ENCODE assay signal across 1 cellular context in the genomic region with DNA sequence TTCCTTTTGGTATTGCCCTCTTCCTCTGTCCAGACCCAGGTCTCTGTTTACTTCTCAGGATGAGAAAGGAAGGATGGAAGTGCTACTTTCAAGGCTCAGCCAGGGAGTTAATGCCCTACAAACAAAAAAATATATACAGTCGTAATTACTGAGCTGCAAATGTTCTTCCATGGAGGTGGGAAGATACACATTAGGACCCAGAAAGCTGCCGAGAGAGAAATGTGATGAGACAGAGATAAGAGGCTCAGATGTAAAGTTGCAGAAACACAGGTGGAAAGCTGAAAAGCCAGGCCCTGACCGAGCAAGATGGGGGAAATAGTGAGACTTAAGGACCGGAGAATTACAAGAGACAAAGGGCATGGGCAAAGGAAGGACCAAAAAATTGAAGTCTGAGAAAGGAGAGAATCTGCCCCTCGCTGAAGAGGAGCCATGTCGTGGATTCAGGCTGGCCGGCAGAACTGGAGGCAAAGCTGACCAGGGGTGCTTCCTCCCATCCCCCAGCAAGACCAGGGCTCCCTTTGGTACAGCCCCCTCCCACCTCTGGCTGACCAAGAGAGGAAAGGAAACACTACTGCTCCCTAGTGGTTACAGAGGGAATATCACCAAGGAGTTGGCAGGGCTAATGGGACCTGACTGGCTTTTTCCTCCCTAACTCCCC.
TF ChIP-seq lines count a peak whose summit lies in the region.

No MANE protein-coding gene starts in this region.

TF ChIP-seq in IMR-90, 13 proteins besides CTCF, POLR2A, EP300 and RAD21:
- TF ChIP-seq MAZ (IDR thresholded peaks at IDR 0.05; ENCODE audit: borderline replicate concordance, low read depth, low read length) = peak; percentile 51; the same call in 1 of the 2 replicates
- TF ChIP-seq BHLHE40 (IDR thresholded peaks at IDR 0.05; ENCODE audit: low read depth, low read length) = no peak
